25 cellular contexts compared by ENCODE assay signal in the genomic region with DNA sequence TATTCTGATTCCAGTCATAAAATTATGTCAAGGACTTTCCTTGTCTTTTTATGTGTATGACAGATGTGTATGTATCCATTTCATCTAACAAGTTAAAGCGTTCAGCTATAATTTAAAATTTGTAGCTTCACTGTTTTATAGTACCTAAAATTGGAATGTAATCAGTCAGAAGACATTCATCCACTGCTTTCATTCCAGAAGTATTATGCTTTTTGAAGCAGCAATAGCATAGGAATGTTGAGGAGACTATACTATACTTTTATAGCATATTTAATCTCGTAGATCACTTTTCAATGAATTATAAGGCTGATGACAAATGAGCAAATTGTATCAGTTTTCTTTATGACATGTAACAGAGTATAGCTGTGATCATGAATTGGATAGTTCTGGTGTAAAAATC.
"Had no signal": no experiment of that assay in that cellular context is flagged by ENCODE, and none has a peak within 500 bp of the region (broad histone marks: within the 10 kb centered on the region; RNA-seq: fewer than 3 reads in every experiment).

No MANE protein-coding gene starts in this region.

- H3K27ac ChIP-seq: dorsolateral prefrontal cortex, epithelial cell of prostate, gastroesophageal sphincter, heart left ventricle, hepatocyte, neutrophil, prostate gland, right atrium auricular region, stomach, thyroid gland had no signal

- H3K9me3 ChIP-seq: prostate gland, thyroid gland had no signal

- H3K27me3 ChIP-seq: dorsolateral prefrontal cortex, gastroesophageal sphincter, hepatocyte, right atrium auricular region, thyroid gland had no signal

- H3K4me2 ChIP-seq: hepatocyte had no signal

- H3K27ac Mint-ChIP-seq: endodermal cell; memory B cell; mesothelial cell of epicardium; naive B cell; natural killer cell treated with Interleukin-12 subunit alpha and Interleukin-12 subunit beta and Interleukin-15 and Interleukin-18, amount 100 ng/mL, for 72 hours; stimulated activated effector memory CD8-positive, alpha-beta T cell treated with anti-CD3 and anti-CD28 coated beads, Interleukin-12 subunit alpha, Interleukin-12 subunit beta, amount 100 ng/mL, for 72 hours; type B pancreatic cell had no signal

- H2AFZ ChIP-seq: hepatocyte had no signal

- H3K36me3 Mint-ChIP-seq: stimulated activated effector memory CD8-positive, alpha-beta T cell treated with anti-CD3 and anti-CD28 coated beads, Interleukin-12 subunit alpha, Interleukin-12 subunit beta, amount 100 ng/mL, for 72 hours had no signal

- DNase-seq: dorsolateral prefrontal cortex; effector CD8-positive, alpha-beta T cell; endodermal cell; heart left ventricle; kidney; mucosa of descending colon; naive B cell; stimulated activated CD4-positive, alpha-beta T cell treated with anti-CD3 and anti-CD28 coated beads, Interleukin-2, amount 100 ng/mL, for 24 hours; stimulated activated CD4-positive, alpha-beta T cell treated with anti-CD3 and anti-CD28 coated beads, Interleukin-4, amount 100 ng/mL, for 24 hours; stimulated activated naive CD4-positive, alpha-beta T cell treated with Interleukin-2 at 50 U/mL for 16 hours; stomach; thyroid gland had no signal

- H3K36me3 ChIP-seq: neutrophil, prostate gland, right atrium auricular region, thyroid gland had no signal

- H3K4me1 ChIP-seq: gastroesophageal sphincter, prostate gland, stomach, thyroid gland had no signal

- H3K4me3 ChIP-seq: dorsolateral prefrontal cortex, gastroesophageal sphincter, heart left ventricle, hepatocyte, lung, mucosa of descending colon, prostate gland, right atrium auricular region, stomach, thyroid gland had no signal

- H3K4me1 Mint-ChIP-seq: endodermal cell; memory B cell; mesothelial cell of epicardium; neural crest cell; stimulated activated effector memory CD8-positive, alpha-beta T cell treated with anti-CD3 and anti-CD28 coated beads, Interleukin-12 subunit alpha, Interleukin-12 subunit beta, amount 100 ng/mL, for 72 hours had no signal

- H3K4me3 Mint-ChIP-seq: endodermal cell; memory B cell; mesothelial cell of epicardium; naive B cell; natural killer cell treated with Interleukin-12 subunit alpha and Interleukin-12 subunit beta and Interleukin-15 and Interleukin-18, amount 100 ng/mL, for 72 hours; neural crest cell; stimulated activated effector memory CD8-positive, alpha-beta T cell treated with anti-CD3 and anti-CD28 coated beads, Interleukin-12 subunit alpha, Interleukin-12 subunit beta, amount 100 ng/mL, for 72 hours; type B pancreatic cell had no signal

- H3K27me3 Mint-ChIP-seq: memory B cell, type B pancreatic cell had no signal
